In genomic region chr4:168777277-168777965, GRCh38 we compare ENCODE assay signal across 21 cellular contexts.
"Had no signal": no experiment of that assay in that cellular context is flagged by ENCODE, and none has a peak within 500 bp of the region (broad histone marks: within the 10 kb centered on the region; RNA-seq: fewer than 3 reads in every experiment).

No MANE protein-coding gene starts in this region.

- H3K4me3 ChIP-seq: gastroesophageal sphincter, heart left ventricle, prostate gland, SJSA1, stomach, upper lobe of left lung had no signal

- H3K36me3 ChIP-seq: gastroesophageal sphincter, heart left ventricle, prostate gland, stomach, upper lobe of left lung had no signal

- H3K9me3 ChIP-seq: prostate gland, SJSA1 had no signal

- H3K4me3 Mint-ChIP-seq: activated CD4-positive, alpha-beta memory T cell treated with anti-CD3 and anti-CD28 coated beads, Interleukin-2, amount 10 ng/mL, durations not matched to agents 7 days and 5 days; activated CD4-positive, alpha-beta T cell treated with anti-CD3 and anti-CD28 coated beads for 36 hours; activated CD8-positive, alpha-beta memory T cell treated with anti-CD3 and anti-CD28 coated beads, Interleukin-2, amount 10 ng/mL, durations not matched to agents 7 days and 5 days; activated naive CD8-positive, alpha-beta T cell; nephron; WTC11 had no signal

- H3K27ac ChIP-seq: gastroesophageal sphincter, prostate gland, SJSA1, stomach, upper lobe of left lung had no signal

- DNase-seq: activated CD4-positive, alpha-beta memory T cell treated with anti-CD3 and anti-CD28 coated beads, Interleukin-2, amount 10 ng/mL, durations not matched to agents 7 days and 5 days; activated CD4-positive, alpha-beta T cell treated with anti-CD3 and anti-CD28 coated beads for 36 hours; activated CD8-positive, alpha-beta memory T cell treated with anti-CD3 and anti-CD28 coated beads, Interleukin-2, amount 10 ng/mL, durations not matched to agents 7 days and 5 days; amniotic stem cell; erythroblast; heart left ventricle; left ventricle myocardium superior; occipital lobe; right cardiac atrium; small intestine; stimulated activated CD4-positive, alpha-beta T cell treated with anti-CD3 and anti-CD28 coated beads, Interleukin-4, amount 100 ng/mL, for 1 hour; stomach; SW 1271; T-helper 2 cell; upper lobe of left lung had no signal

- ATAC-seq: activated CD4-positive, alpha-beta T cell treated with anti-CD3 and anti-CD28 coated beads for 36 hours; activated CD8-positive, alpha-beta memory T cell treated with anti-CD3 and anti-CD28 coated beads, Interleukin-2, amount 10 ng/mL, durations not matched to agents 7 days and 5 days; gastroesophageal sphincter; heart left ventricle; left ventricle myocardium superior; WTC11 had no signal

- FAIRE-seq: small intestine had no signal

- H3K4me1 ChIP-seq: gastroesophageal sphincter, prostate gland, SJSA1, upper lobe of left lung had no signal

- H3K4me1 Mint-ChIP-seq: activated CD4-positive, alpha-beta memory T cell treated with anti-CD3 and anti-CD28 coated beads, Interleukin-2, amount 10 ng/mL, durations not matched to agents 7 days and 5 days; activated CD4-positive, alpha-beta T cell treated with anti-CD3 and anti-CD28 coated beads for 36 hours; activated CD8-positive, alpha-beta memory T cell treated with anti-CD3 and anti-CD28 coated beads, Interleukin-2, amount 10 ng/mL, durations not matched to agents 7 days and 5 days; WTC11 had no signal

- H3K27ac Mint-ChIP-seq: activated CD4-positive, alpha-beta memory T cell treated with anti-CD3 and anti-CD28 coated beads, Interleukin-2, amount 10 ng/mL, durations not matched to agents 7 days and 5 days; activated CD4-positive, alpha-beta T cell treated with anti-CD3 and anti-CD28 coated beads for 36 hours; activated CD8-positive, alpha-beta memory T cell treated with anti-CD3 and anti-CD28 coated beads, Interleukin-2, amount 10 ng/mL, durations not matched to agents 7 days and 5 days; activated naive CD8-positive, alpha-beta T cell; nephron; WTC11 had no signal

- H3K36me3 Mint-ChIP-seq: activated CD8-positive, alpha-beta memory T cell treated with anti-CD3 and anti-CD28 coated beads, Interleukin-2, amount 10 ng/mL, durations not matched to agents 7 days and 5 days; activated naive CD8-positive, alpha-beta T cell had no signal

- H3K27me3 ChIP-seq: gastroesophageal sphincter, heart left ventricle, SJSA1, stomach, upper lobe of left lung had no signal
